ENCODE assay signal across 1 cellular context in the genomic region with DNA sequence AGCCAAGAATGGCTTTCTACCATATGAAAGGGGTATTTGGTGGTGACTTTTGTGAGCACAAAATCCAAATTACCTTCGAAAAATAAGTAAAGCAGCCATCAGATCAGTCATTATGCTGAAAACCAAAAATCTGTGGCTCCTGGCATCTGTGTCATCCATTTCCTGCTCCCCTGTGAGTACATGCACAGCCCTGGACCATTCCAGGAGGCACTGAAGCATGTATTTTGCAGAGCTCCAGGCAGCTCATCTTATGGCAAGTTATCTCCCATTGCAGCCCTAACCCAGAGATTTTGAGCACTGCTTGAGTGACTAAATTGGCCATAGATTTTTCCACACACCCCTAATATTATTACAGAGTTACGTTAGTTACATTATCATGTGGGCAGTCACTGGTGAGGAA.
TF ChIP-seq lines count a peak whose summit lies in the region.

No MANE protein-coding gene starts in this region.

TF ChIP-seq in H1, 55 proteins besides CTCF, POLR2A, EP300 and RAD21 (continued from another document):
- no peak for TF ChIP-seq BCL11A (IDR thresholded peaks at IDR 0.05; ENCODE audit: low read depth in 2 of 2, low read length in 2 of 2)
